ENCODE assay signal across 15 cellular contexts in genomic region chr20:10414982-10415650, GRCh38. TPM values are rescaled to one million over a fixed set of nuclear protein-coding genes. Genes with fewer than 3 reads are reported as not detected.
DNase-seq lines count a peak whose midpoint lies in the region; FAIRE-seq and TF ChIP-seq lines count a peak whose summit lies in the region.
"Had no signal": no experiment of that assay in that cellular context is flagged by ENCODE, and none has a peak within 500 bp of the region (broad histone marks: within the 10 kb centered on the region; RNA-seq: fewer than 3 reads in every experiment).

No MANE protein-coding gene starts in this region.

- DNase-seq in GM12891 (ENCODE audit: insufficient read length, low spot score) = no peak
- peak; percentile 22 for DNase-seq in LHCN-M2 (ENCODE audit: low read depth)
- peak; percentile 35 to 53 for DNase-seq in cardiac fibroblast (ENCODE audit: low read depth in 2 of 2)
- DNase-seq in myocyte (ENCODE audit: low read depth) = peak; percentile 20
- no peak for DNase-seq in amniotic stem cell (lab: John Stamatoyannopoulos, UW)
- DNase-seq in stimulated activated CD4-positive, alpha-beta T cell treated with anti-CD3 and anti-CD28 coated beads, Interleukin-2, amount 100 ng/mL, for 24 hours = no peak
- DNase-seq in SHP77 treated with DMSO at 0.1 percent for 48 hours (lab: John Stamatoyannopoulos, UW) = no peak
- DNase-seq: activated CD4-positive, CD25-positive, alpha-beta regulatory T cell treated with anti-CD3 and anti-CD28 coated beads, Interleukin-2, amount 50 U/mL, for 72 hours; activated T-cell treated with anti-CD3 and anti-CD28 coated beads for 4 hours; CD4-positive, alpha-beta T cell; colonic mucosa; MV-4-11; NCI-H2227 treated with DMSO at 0.1 percent for 48 hours; RPMI8226; stimulated activated naive CD8-positive, alpha-beta T cell treated with anti-CD3 and anti-CD28 coated beads, Interleukin-15, Interleukin-2, amounts not matched to agents 100 U/mL and 50 U/mL, for 24 hours had no signal

- FAIRE-seq in GM12891 (lab: Jason Lieb, UNC) = peak; percentile 40

- no peak for TF ChIP-seq POLR2A in GM12891 (IDR thresholded peaks at IDR 0.05; ENCODE audit: low read depth, low read length)

- TF ChIP-seq CTCF in cardiac fibroblast (IDR thresholded peaks at IDR 0.05; ENCODE audit: low read depth, low read length) = no peak

- no peak overlapping the region for H3K4me3 ChIP-seq in cardiac fibroblast (replicated peaks in 1 of 2; ENCODE audit: low read depth in 2 of 2, low read length in 2 of 2)
- H3K4me3 ChIP-seq: colonic mucosa had no signal

TF ChIP-seq in GM12891, 5 proteins besides CTCF, POLR2A, EP300 and RAD21:
- TF ChIP-seq POLR2AphosphoS5 (IDR thresholded peaks at IDR 0.05; ENCODE audit: low read depth, low read length) (no peak), PAX5 (IDR thresholded peaks at IDR 0.05; ENCODE audit: insufficient read depth, low read length, severe bottlenecking) (no peak), SPI1 (IDR thresholded peaks at IDR 0.05; ENCODE audit: low read depth, low read length) (no peak), TAF1 (IDR thresholded peaks at IDR 0.05; ENCODE audit: low read depth, low read length) (no peak), POU2F2 (IDR thresholded peaks at IDR 0.05; ENCODE audit: low read depth, low read length) (no peak)

RNA-seq across cellular contexts. Expression of gene MKKS, which starts 18.9 kb away (rescaled TPM):
- 3.1 TPM for polyA plus RNA-seq in GM12891 (2012; ENCODE audit: low read depth, missing spikeins)
- total RNA-seq in LHCN-M2 (2014; rRNA removed) (10.6 and 12.6 TPM in 2 replicates), myocyte (11.2 and 13.5 TPM in 2 replicates)
- 6.1 TPM for polyA plus RNA-seq in LHCN-M2 (2012)
- polyA plus RNA-seq in myocyte (2012) = 13.7 TPM

RNA-seq across cellular contexts. Expression of gene SLX4IP, which starts 20.0 kb away (rescaled TPM):
- 1.8 TPM for polyA plus RNA-seq in GM12891 (2012; ENCODE audit: low read depth, missing spikeins)
- total RNA-seq in LHCN-M2 (2014; rRNA removed) (6.3 and 7.0 TPM in 2 replicates), myocyte (3.0 and 4.2 TPM in 2 replicates)
- polyA plus RNA-seq in LHCN-M2 (2012) = 1.4 TPM
- polyA plus RNA-seq in myocyte (2012) = 1.9 TPM

Comparison
In these comparisons a context has a peak if more than half of its experiments do, and no peak if none do; other contexts are left out.
1. DNase-seq: peak in LHCN-M2 (single experiment), cardiac fibroblast (2 of 2) and myocyte (single experiment); none in GM12891 (single experiment), amniotic stem cell (single experiment), stimulated activated CD4-positive, alpha-beta T cell treated with anti-CD3 and anti-CD28 coated beads, Interleukin-2, amount 100 ng/mL, for 24 hours (0 of 2) and SHP77 treated with DMSO at 0.1 percent for 48 hours (single experiment).